1 cellular context compared by ENCODE assay signal in genomic region chr6:19803331-19804330, GRCh38.
A peak's percentile ranks its signal among the peaks of the same experiment; 100 is the strongest.
TF ChIP-seq lines count a peak whose summit lies in the region.

No MANE protein-coding gene starts in this region.

TF ChIP-seq in K562, 482 proteins besides CTCF, POLR2A, EP300 and RAD21 (continued from another document):
- TF ChIP-seq CREB5 (CRISPR knock-in tag; IDR thresholded peaks at IDR 0.05) (no peak), PBX2 (CRISPR knock-in tag; IDR thresholded peaks at IDR 0.05; ENCODE audit: low read depth) (no peak), PBX2 (tag; conservative IDR thresholded peaks at IDR 0.05; ENCODE audit: low read depth) (peak; percentile 54), HSF4 (CRISPR knock-in tag; IDR thresholded peaks at IDR 0.05; ENCODE audit: borderline replicate concordance) (no peak), RNF219 (CRISPR knock-in tag; IDR thresholded peaks at IDR 0.05) (no peak)
TF ChIP-seq in K562: peak in this region for 2.
